Comparison of ENCODE assay signal across 8 cellular contexts in genomic region chr20:50112512-50113419, GRCh38. TPM values are rescaled to one million over a fixed set of nuclear protein-coding genes. Genes with fewer than 3 reads are reported as not detected.
DNase-seq lines count a peak whose midpoint lies in the region; ATAC-seq lines count a peak whose summit lies in the region.

Gene UBE2V1, minus strand, starts transcription at chr20:50113150. Its CDS starts 22 bp downstream, at chr20:50113128.

- H3K9me3 Mint-ChIP-seq in effector memory CD8-positive, alpha-beta T cell, result no peaks in the 10 kb centered on the region

- peak within 1 kb of the TSS; percentile 93 to 96 for H3K27ac Mint-ChIP-seq in effector memory CD8-positive, alpha-beta T cell

- peak within 1 kb of the TSS; percentile 73 to 85 for H3K23ac ChIP-seq in mesenchymal stem cell (ENCODE audit: low read length in 2 of 2)

- H2BK120ac ChIP-seq in mesenchymal stem cell (ENCODE audit: low read depth, low read length), result peak within 1 kb of the TSS; percentile 90

- H3K4ac ChIP-seq in mesenchymal stem cell (ENCODE audit: low read depth in 1 of 2, low read length in 2 of 2), result peak within 1 kb of the TSS; percentile 89 to 98

- peak within 1 kb of the TSS in 1 of 2 experiments; percentile 37 for H2BK12ac ChIP-seq in mesenchymal stem cell (ENCODE audit: low read length in 2 of 2)

- H4K91ac ChIP-seq in mesenchymal stem cell (ENCODE audit: low read length), result peak within 1 kb of the TSS; percentile 95

- peak within 1 kb of the TSS; percentile 97 for H3K9ac ChIP-seq in mesenchymal stem cell (ENCODE audit: low read length)

- H3K14ac ChIP-seq in mesenchymal stem cell (ENCODE audit: low read length in 2 of 2), result peak within 1 kb of the TSS; percentile 17 to 28

- peak within 1 kb of the TSS; percentile 93 for H3K27ac ChIP-seq in mesenchymal stem cell (ENCODE audit: low read length, poor library complexity, severe bottlenecking)

- H3K36me3 Mint-ChIP-seq in effector memory CD8-positive, alpha-beta T cell (ENCODE audit: insufficient read depth), result peaks cover 19% of the 10 kb centered on the region

- DNase-seq in Ammon's horn (ENCODE audit: low spot score) (peak; percentile 94), HUDEP-2 (lab: John Stamatoyannopoulos, UW; ENCODE audit: unreplicated experiment in 76 of 76) (peak in 73 of 76 experiments; percentile 9 to 90 (median 71)), NOMO-1 treated with dmso at 0.1 percent for 144 hours (lab: John Stamatoyannopoulos, UW; ENCODE audit: unreplicated experiment) (peak; percentile 49), mesenchymal stem cell (peak; percentile 90)
- DNase-seq in activated CD8-positive, alpha-beta memory T cell treated with anti-CD3 and anti-CD28 coated beads for 48 hours (ENCODE audit: low read depth in 2 of 3, low spot score in 2 of 3), result peak; percentile 63 to 82 (median 78)
- DNase-seq in effector memory CD8-positive, alpha-beta T cell, result peak; percentile 78 to 79 (median 79)
- peak; percentile 76 for DNase-seq in stimulated activated CD8-positive, alpha-beta memory T cell treated with anti-CD3 and anti-CD28 coated beads, Interleukin-12 subunit alpha, Interleukin-12 subunit beta, amount 100 ng/mL, for 24 hours (ENCODE audit: extremely low read depth)

- no peaks in the 10 kb centered on the region for H3K27me3 Mint-ChIP-seq in effector memory CD8-positive, alpha-beta T cell

- H4K8ac ChIP-seq in mesenchymal stem cell (ENCODE audit: low read length), result peak within 1 kb of the TSS; percentile 93

- peak within 1 kb of the TSS; percentile 88 to 95 for H3K4me3 Mint-ChIP-seq in effector memory CD8-positive, alpha-beta T cell

- peak within 1 kb of the TSS; percentile 57 for H2BK15ac ChIP-seq in mesenchymal stem cell (ENCODE audit: low read depth, poor library complexity, severe bottlenecking)

- H2AK5ac ChIP-seq in mesenchymal stem cell (ENCODE audit: low read length, severe bottlenecking), result peak within 1 kb of the TSS; percentile 72

- no peaks in the 10 kb centered on the region for H3K27me3 ChIP-seq in mesenchymal stem cell (ENCODE audit: control insufficient read depth in 1 of 2, insufficient read depth in 1 of 2, low read length in 2 of 2)

- H3K4me1 Mint-ChIP-seq in effector memory CD8-positive, alpha-beta T cell (ENCODE audit: low read depth in 2 of 2), result peaks cover 68 to 75% of the 10 kb centered on the region in 2 donors

- H3K4me1 ChIP-seq in mesenchymal stem cell (ENCODE audit: control insufficient read depth, insufficient read depth, low read depth, low read length), result peaks cover 27% of the 10 kb centered on the region

- peaks cover 11% of the 10 kb centered on the region for H3K79me1 ChIP-seq in mesenchymal stem cell (replicated peaks; ENCODE audit: low read length, poor library complexity, severe bottlenecking)

- H2AFZ ChIP-seq in mesenchymal stem cell (ENCODE audit: low read depth, low read length), result peak within 1 kb of the TSS; percentile 51

- H3K18ac ChIP-seq in mesenchymal stem cell (ENCODE audit: low read depth in 1 of 2, low read length in 2 of 2), result peak within 1 kb of the TSS; percentile 97 to 98

- H3K4me2 ChIP-seq in mesenchymal stem cell (ENCODE audit: low read length, poor library complexity, severe bottlenecking), result peak within 1 kb of the TSS; percentile 91

- peaks cover 3 to 19% of the 10 kb centered on the region in 2 experiments for H3K36me3 ChIP-seq in mesenchymal stem cell (ENCODE audit: control insufficient read depth in 1 of 2, insufficient read depth in 2 of 2, low read depth in 1 of 2, low read length in 2 of 2)

- under 1% methylated on average over 64 of the region's 70 CpGs for WGBS in mesenchymal stem cell

- ATAC-seq in GM19328 (IDR thresholded peaks at IDR 0.05; ENCODE audit: unreplicated experiment), result peak; percentile 35
- peak; percentile 57 for ATAC-seq in effector memory CD8-positive, alpha-beta T cell (replicated peaks)

- peak within 1 kb of the TSS; percentile 90 to 95 for H3K4me3 ChIP-seq in mesenchymal stem cell (ENCODE audit: insufficient read depth in 1 of 2, low read depth in 1 of 2, low read length in 2 of 2)

- H3K9me3 ChIP-seq in mesenchymal stem cell (ENCODE audit: control insufficient read depth, low read length), result no peaks in the 10 kb centered on the region

- peak within 1 kb of the TSS; percentile 96 for H2BK5ac ChIP-seq in mesenchymal stem cell (ENCODE audit: low read depth, low read length, poor library complexity, severe bottlenecking)

RNA-seq across cellular contexts. Expression of gene UBE2V1, which starts in this region (rescaled TPM):
- polyA plus RNA-seq in mesenchymal stem cell (2013, experiment 1 of 2), result 292 TPM
- polyA plus RNA-seq in mesenchymal stem cell (2013, experiment 2 of 2), result 286 TPM

Comparison
In these comparisons a context has a peak if more than half of its experiments do, and no peak if none do; other contexts are left out.
1. Peak in every context shown above with its lines: DNase-seq, ATAC-seq, H3K4me3 ChIP-seq and H3K27ac ChIP-seq.